34 cellular contexts compared by ENCODE assay signal in the genomic region with DNA sequence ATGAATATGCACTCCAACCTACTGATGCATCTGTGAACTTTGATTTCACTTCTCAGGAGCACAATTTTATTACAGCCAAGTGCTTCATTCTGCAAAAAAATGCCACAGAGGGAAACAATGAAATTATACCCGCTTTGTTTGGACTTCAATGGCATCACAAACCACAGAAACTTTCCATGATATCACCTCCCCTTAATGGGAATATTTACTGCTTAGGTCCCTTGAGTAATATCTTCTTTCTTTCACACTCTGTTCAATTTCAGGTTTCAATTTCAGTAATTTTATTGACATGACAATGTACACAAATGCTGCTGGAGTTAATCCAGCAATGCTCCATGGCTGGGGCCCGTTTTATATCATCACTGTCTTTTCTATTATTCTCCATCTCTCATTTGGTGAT.
A peak's percentile ranks its signal among the peaks of the same experiment; 100 is the strongest.
DNase-seq lines count a peak whose midpoint lies in the region; ATAC-seq, FAIRE-seq and TF ChIP-seq lines count a peak whose summit lies in the region.
"Had no signal": no experiment of that assay in that cellular context is flagged by ENCODE, and none has a peak within 500 bp of the region (broad histone marks: within the 10 kb centered on the region; RNA-seq: fewer than 3 reads in every experiment).

No MANE protein-coding gene starts in this region.

- no peak overlapping the region for H3K27ac ChIP-seq in GM12878 (ENCODE audit: control insufficient read depth, insufficient read depth)
- no peak overlapping the region for H3K27ac ChIP-seq in spleen
- H3K27ac ChIP-seq: dorsolateral prefrontal cortex, gastrocnemius medialis, lower lobe of right lung, psoas muscle, sigmoid colon, thyroid gland, uterus had no signal

- WGBS in GM12878 (ENCODE audit: insufficient coverage, insufficient replicate concordance, low lambda C conversion rate, missing lambda C conversion rate) = 0% methylated on average over 2 of the region's 2 CpGs
- WGBS in spleen, 5 donors = 58 to 66% (median 62%) methylated on average over 2 of the region's 2 CpGs

- H2AFZ ChIP-seq in GM12878 (ENCODE audit: control insufficient read depth, low read depth, low read length) = no peak overlapping the region

- TF ChIP-seq POLR2A in GM12878 (IDR thresholded peaks at IDR 0.05; ENCODE audit: low read depth, low read length) (no peak), spleen (IDR thresholded peaks at IDR 0.05) (no peak)

- RAD21 ChIA-PET in GM12878 (lab: Charles Lee; ENCODE audit: unreplicated experiment) = no interaction called here

- H3K4me3 ChIP-seq in GM12878 (no peak overlapping the region), foreskin fibroblast (ENCODE audit: low read depth in 1 of 2, low read length in 2 of 2) (no peak overlapping the region), spleen (no peak overlapping the region)
- H3K4me3 ChIP-seq: dorsolateral prefrontal cortex, gastrocnemius medialis, lower lobe of right lung, psoas muscle, sigmoid colon, thyroid gland, uterus had no signal

- DNase-seq in NCI-H2107 treated with DMSO at 0.1 percent for 48 hours (lab: John Stamatoyannopoulos, UW; ENCODE audit: unreplicated experiment) = peak; percentile 74
- no peak for DNase-seq in NCI-H2107 (lab: John Stamatoyannopoulos, UW)
- DNase-seq in NCI-H2081 treated with DMSO at 0.1 percent for 48 hours (lab: John Stamatoyannopoulos, UW) = peak; percentile 23
- DNase-seq in GM12878 (ENCODE audit: low read depth, low spot score) = no peak
- DNase-seq in activated CD4-positive, alpha-beta T cell treated with anti-CD3 and anti-CD28 coated beads for 48 hours = no peak
- no peak for DNase-seq in AG20443 (ENCODE audit: low spot score)
- no peak for DNase-seq in foreskin fibroblast
- DNase-seq in spleen = no peak
- DNase-seq: activated CD4-positive, alpha-beta memory T cell treated with anti-CD3 and anti-CD28 coated beads, Interleukin-2, amount 10 ng/mL, durations not matched to agents 7 days and 5 days; activated CD4-positive, CD25-positive, alpha-beta regulatory T cell treated with anti-CD3 and anti-CD28 coated beads, Interleukin-2, amount 50 U/mL, for 72 hours; activated CD8-positive, alpha-beta memory T cell treated with anti-CD3 and anti-CD28 coated beads, Interleukin-2, amount 50 U/mL, for 48 hours; activated naive CD4-positive, alpha-beta T cell treated with anti-CD3 and anti-CD28 coated beads, Interleukin-2, amount 10 ng/mL, durations not matched to agents 7 days and 5 days; AML-193; CD4-positive, alpha-beta memory T cell; cerebellar nuclear complex; DMS 273 treated with DMSO at 0.1 percent for 48 hours; dorsolateral prefrontal cortex; gastrocnemius medialis; HCEC 1CT; kidney glomerular epithelial cell; lower lobe of right lung; midbrain; naive thymus-derived CD8-positive, alpha-beta T cell; NCI-H524; psoas muscle; SHP77; sigmoid colon; stimulated activated CD4-positive, alpha-beta T cell treated with anti-CD3 and anti-CD28 coated beads, Interleukin-4, amount 100 ng/mL, for 24 hours; thyroid gland; uterus had no signal

- in situ Hi-C loops in GM12878 (cut with MboI) = no loop called here

- TF ChIP-seq EP300 in GM12878 (IDR thresholded peaks at IDR 0.05; ENCODE audit: borderline replicate concordance in 1 of 2, control insufficient read depth in 1 of 2, low read depth in 2 of 2, low read length in 2 of 2) = no peak

- no peak for TF ChIP-seq RAD21 in GM12878 (IDR thresholded peaks at IDR 0.05; ENCODE audit: insufficient read depth, low read depth, low read length)

- CTCF ChIA-PET in GM12878 (lab: Yijun Ruan, JAX) = no interaction called here

- no peak for FAIRE-seq in GM12878 (lab: Jason Lieb, UNC)
- FAIRE-seq: A204.1, endometrium, GM12892 had no signal

- TF ChIP-seq CTCF in GM12878 (IDR thresholded peaks at IDR 0.05 in 2 of 3, conservative IDR thresholded peaks at IDR 0.05 in 1 of 3; ENCODE audit: control insufficient read depth in 2 of 3, extremely low read depth in 1 of 3, insufficient read depth in 1 of 3, low read depth in 3 of 3, low read length in 3 of 3) (no peak), foreskin fibroblast (IDR thresholded peaks at IDR 0.05; ENCODE audit: low read depth, low read length) (no peak), spleen (IDR thresholded peaks at IDR 0.05 in 8 of 11, conservative IDR thresholded peaks at IDR 0.05 in 3 of 11) (no peak)

- peak; percentile 31 for ATAC-seq in GM12878
- ATAC-seq: gastrocnemius medialis; lower lobe of right lung; naive thymus-derived CD8-positive, alpha-beta T cell; Panc1; psoas muscle had no signal

- peaks cover 0 to 3% of the 10 kb centered on the region in 2 experiments; a peak in 1 of 4 replicates for H3K27me3 ChIP-seq in GM12878 (replicated peaks in 1 of 2; ENCODE audit: control insufficient read depth in 2 of 2, insufficient read depth in 2 of 2, low read length in 1 of 2)
- H3K27me3 ChIP-seq in spleen (replicated peaks in 1 of 7) = no peaks in the 10 kb centered on the region
- H3K27me3 ChIP-seq: dorsolateral prefrontal cortex, gastrocnemius medialis, sigmoid colon, thyroid gland, uterus had no signal

- H3K4me1 ChIP-seq in GM12878 (ENCODE audit: control insufficient read depth, insufficient read depth, low read length) (no peaks in the 10 kb centered on the region), spleen (no peaks in the 10 kb centered on the region)
- H3K4me1 ChIP-seq: gastrocnemius medialis, lower lobe of right lung, psoas muscle, sigmoid colon, thyroid gland, uterus had no signal

- H3K79me2 ChIP-seq in GM12878 (ENCODE audit: control insufficient read depth, insufficient read depth, low read length) = no peaks in the 10 kb centered on the region

- POLR2A ChIA-PET in GM12878 (lab: Charles Lee) = no interaction called here

- H3K9ac ChIP-seq in GM12878 (ENCODE audit: control insufficient read depth, insufficient read depth, low read length) = no peak overlapping the region

- H3K4me2 ChIP-seq in GM12878 (ENCODE audit: control insufficient read depth, insufficient read depth) = no peak overlapping the region

- intact Hi-C loops in GM12878 (cut with micrococcal nuclease; ENCODE audit: unreplicated experiment) = no loop called here
- intact Hi-C loops in spleen (cut with DNase I; ENCODE audit: low total_unique reads) = no loop called here

- H4K20me1 ChIP-seq in GM12878 (ENCODE audit: control insufficient read depth, insufficient read depth) = no peaks in the 10 kb centered on the region

- SMC1A ChIA-PET in GM12878 (lab: Charles Lee; ENCODE audit: uncharacterized antibody, unreplicated experiment) = interaction anchor here (1.6 kb wide), 1 partner anchor 9 kb away, joined by 5 read pairs; no protein-coding TSS in a partner anchor

- H3K9me3 ChIP-seq in GM12878 (replicated peaks; ENCODE audit: control insufficient read depth, insufficient read depth, low read length) = no peaks in the 10 kb centered on the region
- peaks cover 0 to 8% (median 0%) of the 10 kb centered on the region in 8 donors for H3K9me3 ChIP-seq in spleen
- H3K9me3 ChIP-seq: gastrocnemius medialis, lower lobe of right lung, psoas muscle, sigmoid colon, thyroid gland, uterus had no signal

- BruUV-seq in GM12878 (replicated peaks; lab: Mats Ljungman, UMichigan) = no TSS peak

- H3K36me3 ChIP-seq in GM12878 (ENCODE audit: control insufficient read depth in 2 of 2, insufficient read depth in 2 of 2, low read length in 1 of 2) = no peaks in the 10 kb centered on the region
- no peaks in the 10 kb centered on the region for H3K36me3 ChIP-seq in spleen
- H3K36me3 ChIP-seq: gastrocnemius medialis, lower lobe of right lung, sigmoid colon, thyroid gland, uterus had no signal

TF ChIP-seq in GM12878, 131 proteins besides CTCF, POLR2A, EP300 and RAD21:
- peak; percentile 31 for TF ChIP-seq MEF2B (IDR thresholded peaks at IDR 0.05; ENCODE audit: partially characterized antibody, poor library complexity, severe bottlenecking)
- no peak for TF ChIP-seq FOXK2 (IDR thresholded peaks at IDR 0.05)
- 0 out of 4 replicates have a peak, but pooled peaks of 1 of the 2 experiments have one; percentile 26 for TF ChIP-seq IKZF2 (IDR thresholded peaks at IDR 0.05)
- TF ChIP-seq ATF7 (IDR thresholded peaks at IDR 0.05; ENCODE audit: low read depth) = 0 out of 2 replicates have a peak, but pooled peaks have one; percentile 12

Comparison
In these comparisons a context has a peak if more than half of its experiments do, and no peak if none do; other contexts are left out.
1. DNase-seq: peak in NCI-H2107 treated with DMSO at 0.1 percent for 48 hours (single experiment) and NCI-H2081 treated with DMSO at 0.1 percent for 48 hours (single experiment); none in NCI-H2107 (single experiment), GM12878 (single experiment), activated CD4-positive, alpha-beta T cell treated with anti-CD3 and anti-CD28 coated beads for 48 hours (single experiment), AG20443 (single experiment), foreskin fibroblast (0 of 2) and spleen (single experiment).